Comparison of ENCODE assay signal across 14 cellular contexts in genomic region chr4:13539047-13539720, GRCh38. TPM values are rescaled to one million over a fixed set of nuclear protein-coding genes. Genes with fewer than 3 reads are reported as not detected.
A peak's percentile ranks its signal among the peaks of the same experiment; 100 is the strongest.
DNase-seq lines count a peak whose midpoint lies in the region; TF ChIP-seq lines count a peak whose summit lies in the region.
"Had no signal": no experiment of that assay in that cellular context is flagged by ENCODE, and none has a peak within 500 bp of the region (broad histone marks: within the 10 kb centered on the region; RNA-seq: fewer than 3 reads in every experiment).

No MANE protein-coding gene starts in this region.

- CTCF ChIA-PET in OCI-LY7 (lab: Charles Lee; ENCODE audit: unreplicated experiment), result no interaction called here

- H3K36me3 ChIP-seq in adipocyte (ENCODE audit: control insufficient read depth, insufficient read depth, low read length, severe bottlenecking) (no peaks in the 10 kb centered on the region), neural progenitor cell (no peaks in the 10 kb centered on the region), OCI-LY7 (ENCODE audit: insufficient read depth, low read length) (no peaks in the 10 kb centered on the region)

- POLR2A ChIA-PET in OCI-LY7 (lab: Charles Lee), result no interaction called here

- H3K36me3 Mint-ChIP-seq in neural progenitor cell, result peaks cover 5% of the 10 kb centered on the region

- H3K79me2 ChIP-seq in neural progenitor cell (ENCODE audit: low read depth) (no peaks in the 10 kb centered on the region), OCI-LY7 (ENCODE audit: insufficient read depth, low read depth, low read length) (no peaks in the 10 kb centered on the region)

- peaks cover 14% of the 10 kb centered on the region for H3K9me3 Mint-ChIP-seq in neural progenitor cell

- H3K4me1 ChIP-seq in adipocyte (ENCODE audit: control insufficient read depth, insufficient read depth, low read length) (peaks cover 13% of the 10 kb centered on the region), neural progenitor cell (peaks cover 14% of the 10 kb centered on the region), OCI-LY7 (ENCODE audit: insufficient read depth, low read length, poor library complexity, severe bottlenecking) (no peaks in the 10 kb centered on the region)

- H3K4me3 ChIP-seq in adipocyte (ENCODE audit: low read length) (peak overlapping the region; percentile 58), neural progenitor cell (peak overlapping the region; percentile 29), OCI-LY7 (ENCODE audit: low read depth, low read length, poor library complexity, severe bottlenecking) (no peak overlapping the region)

- no TSS peak for BruUV-seq in OCI-LY7 (replicated peaks; lab: Mats Ljungman, UMichigan)

- H3K4me3 Mint-ChIP-seq in neural progenitor cell, result no peak overlapping the region

- H2AFZ ChIP-seq in neural progenitor cell (replicated peaks), result no peak overlapping the region
- no peak overlapping the region for H2AFZ ChIP-seq in OCI-LY7 (ENCODE audit: low read length)

- H3K9me3 ChIP-seq in adipocyte (ENCODE audit: control insufficient read depth, low read length) (peaks cover 16% of the 10 kb centered on the region), neural progenitor cell (ENCODE audit: low read depth) (no peaks in the 10 kb centered on the region), OCI-LY7 (ENCODE audit: low read length) (no peaks in the 10 kb centered on the region)

- H3K9me2 ChIP-seq in OCI-LY7 (ENCODE audit: insufficient read depth, low read length), result no peaks in the 10 kb centered on the region

- TF ChIP-seq CTCF in neural progenitor cell (IDR thresholded peaks at IDR 0.05), result no peak
- TF ChIP-seq CTCF in OCI-LY7 (conservative IDR thresholded peaks at IDR 0.05; ENCODE audit: low read length), result no peak

- H3K27me3 ChIP-seq in adipocyte (replicated peaks; ENCODE audit: control insufficient read depth, insufficient read depth, low read length) (peaks cover 88% of the 10 kb centered on the region), neural progenitor cell (peaks cover 100% of the 10 kb centered on the region)

- TF ChIP-seq POLR2A in erythroblast (IDR thresholded peaks at IDR 0.05; ENCODE audit: low read length), result no peak

- H4K20me1 ChIP-seq in neural progenitor cell (ENCODE audit: low read depth), result peaks cover 98% of the 10 kb centered on the region
- no peaks in the 10 kb centered on the region for H4K20me1 ChIP-seq in OCI-LY7 (ENCODE audit: insufficient read depth, low read length)

- H3K4me1 Mint-ChIP-seq in neural progenitor cell, result peaks cover 22% of the 10 kb centered on the region

- H3F3A ChIP-seq in neural progenitor cell (ENCODE audit: low read depth), result peaks cover 24% of the 10 kb centered on the region

- peaks cover 88% of the 10 kb centered on the region for H3K27me3 Mint-ChIP-seq in neural progenitor cell (ENCODE audit: insufficient read depth, low read depth)

- H3K4me2 ChIP-seq in neural progenitor cell (peak overlapping the region; percentile 61), OCI-LY7 (ENCODE audit: low read length) (no peak overlapping the region)
- H3K4me2 ChIP-seq: KMS-11 had no signal

- H3K9ac ChIP-seq in adipocyte (ENCODE audit: low read length) (no peak overlapping the region), neural progenitor cell (no peak overlapping the region)
- H3K9ac ChIP-seq: KMS-11 had no signal

- H3K27ac ChIP-seq in neural progenitor cell (no peak overlapping the region), OCI-LY7 (ENCODE audit: low read depth, low read length, poor library complexity, severe bottlenecking) (no peak overlapping the region)
- H3K27ac ChIP-seq: KMS-11 had no signal

- intact Hi-C loops in OCI-LY7 (cut with micrococcal nuclease; ENCODE audit: unreplicated experiment), result no loop called here

- peak; percentile 11 for DNase-seq in AG08395 (ENCODE audit: low spot score)
- peak; percentile 32 for DNase-seq in ELR (ENCODE audit: low read depth)
- DNase-seq in adipocyte (ENCODE audit: low read depth), result no peak
- DNase-seq in neural progenitor cell (ENCODE audit: low spot score), result peak; percentile 56
- no peak for DNase-seq in OCI-LY7 (ENCODE audit: low spot score)
- DNase-seq in SHP77 treated with DMSO at 0.1 percent for 48 hours (lab: John Stamatoyannopoulos, UW), result no peak
- DNase-seq in erythroblast (lab: John Stamatoyannopoulos, UW), result no peak
- DNase-seq in NCI-H524 (lab: John Stamatoyannopoulos, UW), result no peak
- DNase-seq: Calu3, NCI-H187 had no signal

- no peak overlapping the region for H3K27ac Mint-ChIP-seq in neural progenitor cell

RNA-seq across cellular contexts. Expression of gene NKX3-2, which starts 5.1 kb away (rescaled TPM):
- total RNA-seq in neural progenitor cell (ENCODE audit: low replicate concordance) (0.40 TPM in 1 of 2 replicates, not detected in the other), OCI-LY7 (2022) (0.63 and 0.79 TPM in 2 replicates)
- total RNA-seq in OCI-LY7 (2014; rRNA removed; shearing (Covaris generic)), result 0.51 and 0.57 TPM in 2 replicates
- total RNA-seq: activated CD8-positive, alpha-beta memory T cell treated with anti-CD3 and anti-CD28 coated beads for 36 hours; Calu3; mononuclear cell; Right ventricle myocardium inferior had no signal

RNA-seq across cellular contexts. Expression of gene RAB28, which starts 55.0 kb away (rescaled TPM):
- total RNA-seq in neural progenitor cell (ENCODE audit: low replicate concordance) (49.6 and 67.3 TPM in 2 replicates), OCI-LY7 (2022) (23.0 and 27.0 TPM in 2 replicates)
- total RNA-seq in OCI-LY7 (2014; rRNA removed; shearing (Covaris generic)), result 30.8 and 59.4 TPM in 2 replicates

Comparison
In these comparisons a context has a peak if more than half of its experiments do, and no peak if none do; other contexts are left out.
1. DNase-seq: peak in AG08395 (single experiment), ELR (single experiment) and neural progenitor cell (single experiment); none in adipocyte (single experiment), OCI-LY7 (single experiment), SHP77 treated with DMSO at 0.1 percent for 48 hours (single experiment), erythroblast (0 of 2) and NCI-H524 (0 of 2).